Comparison of ENCODE assay signal across 17 cellular contexts in genomic region chr22:30858976-30859713, GRCh38.
DNase-seq lines count a peak whose midpoint lies in the region; ATAC-seq, FAIRE-seq and TF ChIP-seq lines count a peak whose summit lies in the region.
"Had no signal": no experiment of that assay in that cellular context is flagged by ENCODE, and none has a peak within 500 bp of the region (broad histone marks: within the 10 kb centered on the region; RNA-seq: fewer than 3 reads in every experiment).

No MANE protein-coding gene starts in this region.

- intact Hi-C loops in testis (cut with DNase I; ENCODE audit: low total_unique reads) = no loop called here

- TF ChIP-seq POLR2A in testis (IDR thresholded peaks at IDR 0.05) = no peak

- ATAC-seq in GM21526 (IDR thresholded peaks at IDR 0.05; ENCODE audit: low FRiP score, unreplicated experiment) = no peak

- no peaks in the 10 kb centered on the region for H3K36me3 ChIP-seq in testis (ENCODE audit: low read depth, missing control alignments)

- FAIRE-seq in RCC 7860 (lab: Jason Lieb, UNC) = no peak
- FAIRE-seq: GM12891 had no signal

- H3K4me1 ChIP-seq in testis = no peaks in the 10 kb centered on the region

- H3K27me3 ChIP-seq in testis = no peaks in the 10 kb centered on the region

- no peak overlapping the region for H3K4me3 ChIP-seq in testis

- TF ChIP-seq CTCF in GM10248 (IDR thresholded peaks at IDR 0.05; ENCODE audit: control extremely low read depth, extremely low read depth, low read depth, missing control alignments) = no peak
- TF ChIP-seq CTCF in testis (IDR thresholded peaks at IDR 0.05) = no peak

- POLR2A ChIA-PET in GM10248 (lab: Yijun Ruan, JAX) = no interaction called here

- no peaks in the 10 kb centered on the region for H3K9me3 ChIP-seq in testis
- H3K9me3 ChIP-seq: SK-N-SH had no signal

- CTCF ChIA-PET in GM10248 (lab: Yijun Ruan, JAX) = interaction anchor here (1.2 to 1.5 kb wide), 2 partner anchors 15 to 49 kb away, joined by 3 read pairs; no protein-coding TSS in a partner anchor

- DNase-seq in GM10248 (ENCODE audit: extremely low spot score) = peak; percentile 6
- DNase-seq in HuH-7 (ENCODE audit: low spot score) = peak; percentile 3
- peak; percentile 67 for DNase-seq in mesenteric fat pad (ENCODE audit: low spot score)
- peak; percentile 2 for DNase-seq in testis
- DNase-seq in epidermal melanocyte (ENCODE audit: insufficient read length, low spot score) = no peak
- DNase-seq in RCC 7860 (ENCODE audit: low spot score) = no peak
- DNase-seq: C1 segment of cervical spinal cord, DMS53, IMR-90, NCI-H1417, NCI-H1930, NCI-H2171, NCI-H82, Right ventricle myocardium superior, SK-N-SH had no signal

- no peak overlapping the region for H3K27ac ChIP-seq in testis

- WGBS in testis, 2 donors = 93 to 95% methylated on average over 15 to 18 of the region's 18 CpGs

Comparison
In these comparisons a context has a peak if more than half of its experiments do, and no peak if none do; other contexts are left out.
1. DNase-seq: peak in GM10248 (single experiment), HuH-7 (single experiment), mesenteric fat pad (single experiment) and testis (single experiment); none in epidermal melanocyte (single experiment) and RCC 7860 (single experiment).